In the genomic region with DNA sequence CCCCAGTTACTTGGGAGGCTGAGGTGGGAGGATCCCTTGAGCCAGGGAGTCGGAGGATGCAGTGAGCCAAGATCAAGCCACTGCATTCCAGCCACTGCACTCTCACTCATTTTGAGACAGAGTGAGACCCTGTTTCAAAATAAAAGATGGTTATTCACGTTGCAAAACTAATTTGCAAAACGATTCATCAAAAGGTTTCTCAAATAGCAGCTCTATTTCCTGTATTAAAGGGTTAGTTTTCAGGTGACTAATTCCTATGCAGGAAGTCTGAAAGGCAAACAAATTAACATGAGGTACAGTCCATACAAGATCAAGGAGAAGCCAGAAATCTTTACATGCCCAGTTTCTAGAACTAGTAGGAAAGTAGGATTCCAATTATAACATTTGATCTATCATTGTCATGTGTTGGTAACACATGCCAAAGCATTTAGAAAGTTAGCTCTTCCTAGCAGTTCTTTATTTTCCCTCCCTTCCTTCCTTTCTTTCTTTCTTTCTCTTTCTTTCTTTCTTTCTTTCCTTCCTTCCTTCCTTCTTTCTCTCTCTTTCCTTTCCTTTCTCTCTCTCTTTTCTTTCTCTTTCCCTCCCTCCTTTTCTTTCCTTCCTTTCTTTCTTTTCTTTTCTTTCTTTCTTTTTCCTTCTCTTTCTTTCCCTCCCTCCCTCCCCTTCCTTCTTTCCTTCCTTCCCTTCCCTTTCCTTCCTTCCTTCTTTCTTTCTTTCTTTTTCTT, we compare ENCODE assay signal across 32 cellular contexts. TPM values are rescaled to one million over a fixed set of nuclear protein-coding genes. Genes with fewer than 3 reads are reported as not detected.
A peak's percentile ranks its signal among the peaks of the same experiment; 100 is the strongest.
DNase-seq lines count a peak whose midpoint lies in the region; ATAC-seq, FAIRE-seq and TF ChIP-seq lines count a peak whose summit lies in the region.
"Had no signal": no experiment of that assay in that cellular context is flagged by ENCODE, and none has a peak within 500 bp of the region (broad histone marks: within the 10 kb centered on the region; RNA-seq: fewer than 3 reads in every experiment).

No MANE protein-coding gene starts in this region.

- TF ChIP-seq CTCF in HEK293 (tag by site-specific recombination; IDR thresholded peaks at IDR 0.05) (no peak), keratinocyte (optimal IDR thresholded peaks at IDR 0.05 in 1 of 3, IDR thresholded peaks at IDR 0.05 in 1 of 3, conservative IDR thresholded peaks at IDR 0.05 in 1 of 3; ENCODE audit: extremely low read depth in 1 of 3, insufficient read depth in 2 of 3, low read length in 3 of 3) (no peak)

- POLR2A ChIA-PET in HEK293 (lab: Yijun Ruan, JAX), result no interaction called here

- H3K4ac ChIP-seq in trophoblast cell (ENCODE audit: low read depth, low read length), result no peak overlapping the region

- CTCF ChIA-PET in HEK293 (lab: Yijun Ruan, JAX), result interaction anchor here (0.6 kb wide), 1 partner anchor 512 kb away, joined by 4 read pairs; no protein-coding TSS in a partner anchor

- H4K12ac ChIP-seq in trophoblast cell (ENCODE audit: low read depth, low read length), result no peak overlapping the region

- H2BK5ac ChIP-seq in trophoblast cell (ENCODE audit: low read depth, low read length, poor library complexity), result no peak overlapping the region

- no peak overlapping the region for H2AK5ac ChIP-seq in trophoblast cell (ENCODE audit: low read length)

- peak; percentile 55 for FAIRE-seq in keratinocyte (lab: Jason Lieb, UNC)

- H3K9me1 ChIP-seq in keratinocyte (ENCODE audit: control insufficient read depth, extremely low read depth, insufficient read depth, low read length), result no peaks in the 10 kb centered on the region

- H2AFZ ChIP-seq in keratinocyte (ENCODE audit: control insufficient read depth, low read length) (peak overlapping the region; percentile 41), trophoblast cell (ENCODE audit: insufficient read depth, low read length, poor library complexity) (no peak overlapping the region)

- no CpG with 5 or more reads among the region's 3 CpGs for WGBS in trophoblast cell (ENCODE audit: extremely low coverage, insufficient coverage, insufficient read length)

- no peak overlapping the region for H3K23ac ChIP-seq in trophoblast cell (ENCODE audit: low read length)

- H3K27me3 ChIP-seq in keratinocyte (ENCODE audit: control insufficient read depth, extremely low read depth, insufficient read depth, low read length) (no peaks in the 10 kb centered on the region), trophoblast cell (ENCODE audit: insufficient read depth, low read length) (no peaks in the 10 kb centered on the region)
- H3K27me3 ChIP-seq: heart left ventricle, stomach, uterus had no signal

- H3K9ac ChIP-seq in keratinocyte (ENCODE audit: control insufficient read depth, extremely low read depth, insufficient read depth, low read length), result no peak overlapping the region
- H3K9ac ChIP-seq in trophoblast cell (ENCODE audit: low read length), result no peak overlapping the region

- H3K9me3 ChIP-seq in HEK293 (ENCODE audit: control insufficient read depth, insufficient read depth, low read depth, low read length), result no peaks in the 10 kb centered on the region
- H3K9me3 ChIP-seq in keratinocyte (ENCODE audit: control insufficient read depth, low read depth, low read length), result no peaks in the 10 kb centered on the region
- H3K9me3 ChIP-seq in trophoblast cell (ENCODE audit: insufficient read depth, low read depth, low read length), result no peaks in the 10 kb centered on the region
- H3K9me3 ChIP-seq: heart left ventricle, lower lobe of right lung, prostate gland, stomach, uterus had no signal

- H4K20me1 ChIP-seq in keratinocyte (ENCODE audit: control insufficient read depth, extremely low read depth, insufficient read depth, low read length), result no peaks in the 10 kb centered on the region

- no peak overlapping the region for H3K27ac ChIP-seq in HEK293 (ENCODE audit: extremely low read depth, low read depth, low read length)
- H3K27ac ChIP-seq in keratinocyte (ENCODE audit: control insufficient read depth, insufficient read depth, low read length), result no peak overlapping the region
- H3K27ac ChIP-seq in trophoblast cell (ENCODE audit: low read depth, low read length), result no peak overlapping the region
- H3K27ac ChIP-seq: heart left ventricle, lower lobe of right lung, prostate gland, uterus, VCaP had no signal

- H3K79me1 ChIP-seq in trophoblast cell (ENCODE audit: low read length), result no peaks in the 10 kb centered on the region

- H3K4me2 ChIP-seq in keratinocyte (ENCODE audit: control insufficient read depth, extremely low read depth, insufficient read depth, low read depth, low read length) (no peak overlapping the region), trophoblast cell (ENCODE audit: low read length) (no peak overlapping the region)

- H3K4me3 ChIP-seq in HEK293 (ENCODE audit: low read depth, low read length), result no peak overlapping the region
- H3K4me3 ChIP-seq in keratinocyte (ENCODE audit: control insufficient read depth in 2 of 3, extremely low read depth in 1 of 3, insufficient read depth in 2 of 3, low read depth in 1 of 3, low read length in 3 of 3), result no peak overlapping the region
- H3K4me3 ChIP-seq in trophoblast cell (ENCODE audit: low read depth, low read length), result no peak overlapping the region
- H3K4me3 ChIP-seq: heart left ventricle, lower lobe of right lung, prostate gland, stomach, uterus had no signal

- H2BK12ac ChIP-seq in trophoblast cell (ENCODE audit: low read length), result no peak overlapping the region

- H3K36me3 ChIP-seq in HEK293 (ENCODE audit: control insufficient read depth in 2 of 2, insufficient read depth in 1 of 2, low read length in 2 of 2) (peaks cover 0 to 5% of the 10 kb centered on the region in 2 experiments; a peak in 1 of 3 replicates), keratinocyte (ENCODE audit: control insufficient read depth in 2 of 2, extremely low read depth in 1 of 2, insufficient read depth in 2 of 2, low read length in 2 of 2) (no peaks in the 10 kb centered on the region), trophoblast cell (ENCODE audit: control insufficient read depth in 1 of 2, insufficient read depth in 2 of 2, low read length in 2 of 2) (peaks cover 5% of the 10 kb centered on the region in 2 experiments)
- H3K36me3 ChIP-seq: lower lobe of right lung, prostate gland, uterus had no signal

- H3K4me1 ChIP-seq in HEK293 (ENCODE audit: control insufficient read depth, insufficient read depth, low read length) (no peaks in the 10 kb centered on the region), keratinocyte (ENCODE audit: control insufficient read depth, extremely low read depth, insufficient read depth, low read length) (no peaks in the 10 kb centered on the region), trophoblast cell (ENCODE audit: control insufficient read depth in 1 of 2, insufficient read depth in 2 of 2, low read length in 2 of 2) (peaks cover 5 to 7% of the 10 kb centered on the region in 2 experiments)
- H3K4me1 ChIP-seq: lower lobe of right lung, prostate gland, uterus had no signal

- no peak overlapping the region for H4K8ac ChIP-seq in trophoblast cell (ENCODE audit: low read depth, low read length)

- H3K18ac ChIP-seq in trophoblast cell (ENCODE audit: low read length), result no peak overlapping the region

- dilution Hi-C loops in keratinocyte (cut with MboI; ENCODE audit: extremely low pct_ligation_motif_present, low sequenced_read_pairs), result no loop called here

- ATAC-seq in GM18511 (IDR thresholded peaks at IDR 0.05; ENCODE audit: unreplicated experiment), result no peak
- ATAC-seq: activated naive CD8-positive, alpha-beta T cell treated with anti-CD3 and anti-CD28 coated beads, Interleukin-2, amount 50 U/mL, for 24 hours; esophagus mucosa; heart left ventricle; lower lobe of right lung; natural killer cell; Right ventricle myocardium inferior; sciatic nerve had no signal

- H3K14ac ChIP-seq in trophoblast cell (ENCODE audit: low read length), result no peak overlapping the region

- H2BK120ac ChIP-seq in trophoblast cell (ENCODE audit: insufficient read depth, low read length, poor library complexity), result no peak overlapping the region

- no peak overlapping the region for H4K91ac ChIP-seq in trophoblast cell (ENCODE audit: low read depth, low read length)

- DNase-seq in DMS53 (lab: John Stamatoyannopoulos, UW), result peak; percentile 34
- DNase-seq in SW480 (ENCODE audit: low spot score), result peak; percentile 14
- DNase-seq in keratinocyte (ENCODE audit: low read depth, low spot score), result no peak
- DNase-seq in SKM-1 (lab: John Stamatoyannopoulos, UW; ENCODE audit: unreplicated experiment), result no peak
- DNase-seq in trophoblast cell, result no peak
- DNase-seq: activated CD4-positive, alpha-beta T cell treated with anti-CD3 and anti-CD28 coated beads, Interleukin-2, amount 10 ng/mL, durations not matched to agents 24 days and 14 days; activated gamma-delta T cell; activated naive CD8-positive, alpha-beta T cell treated with anti-CD3 and anti-CD28 coated beads, Interleukin-2, amount 50 U/mL, for 24 hours; activated T-cell treated with anti-CD3 and anti-CD28 coated beads, Interleukin-2, amount 50 U/mL, for 1 hour; cerebellar nuclear complex; dermis blood vessel endothelial cell; endodermal cell; foreskin fibroblast; heart left ventricle; HFFc6; lower lobe of right lung; natural killer cell; NCI-H1092 treated with DMSO at 0.1 percent for 48 hours; NCI-H187; NCI-H2171; occipital lobe; stimulated activated CD8-positive, alpha-beta memory T cell treated with anti-CD3 and anti-CD28 coated beads, Interleukin-4, amount 100 ng/mL, for 48 hours; stomach; T-helper 9 cell; uterus had no signal

- H3K79me2 ChIP-seq in keratinocyte (ENCODE audit: control insufficient read depth, insufficient read depth, low read length), result no peaks in the 10 kb centered on the region
- no peaks in the 10 kb centered on the region for H3K79me2 ChIP-seq in trophoblast cell (ENCODE audit: control insufficient read depth, insufficient read depth, low read length, poor library complexity)

TF ChIP-seq in HEK293, 187 proteins besides CTCF, POLR2A, EP300 and RAD21 (continues in another document):
- TF ChIP-seq ZNF701 (tag by site-specific recombination; IDR thresholded peaks at IDR 0.05) (no peak), KLF17 (tag by site-specific recombination; IDR thresholded peaks at IDR 0.05) (no peak)

RNA-seq across cellular contexts. Expression of gene DENND2A, which starts 49.3 kb away (rescaled TPM):
- polyA plus RNA-seq in keratinocyte, result 0.95 to 5.1 TPM (median 1.8 TPM) in 3 replicates
- polyA plus RNA-seq in keratinocyte (2011; ENCODE audit: low read depth), result not detected
- polyA plus RNA-seq in keratinocyte (2011; cell fraction: cytosol; rRNA removed), result 2.5 and 2.8 TPM in 2 replicates
- polyA plus RNA-seq in keratinocyte (2011; cell fraction: nucleus; rRNA removed), result 2.8 and 4.3 TPM in 2 replicates
- polyA plus RNA-seq in keratinocyte (2012; ENCODE audit: low replicate concordance), result 0.07 and 4.7 TPM in 2 replicates
- 2.8 to 4.1 TPM (median 3.6 TPM) in 3 replicates for polyA minus RNA-seq in keratinocyte
- 3.8 TPM for polyA minus RNA-seq in keratinocyte (2011; cell fraction: cytosol; rRNA and poly(A)+ RNA removed)
- 2.0 and 2.4 TPM in 2 replicates for polyA minus RNA-seq in keratinocyte (2011; cell fraction: nucleus; rRNA and poly(A)+ RNA removed)
- polyA plus RNA-seq in trophoblast cell (2013), result 16.2 and 17.5 TPM in 2 replicates

Comparison
In these comparisons a context has a peak if more than half of its experiments do, and no peak if none do; other contexts are left out.
1. DNase-seq: peak in DMS53 (single experiment) and SW480 (single experiment); none in keratinocyte (single experiment), SKM-1 (single experiment) and trophoblast cell (0 of 2).